Comparison of ENCODE assay signal across 8 cellular contexts in the genomic region with DNA sequence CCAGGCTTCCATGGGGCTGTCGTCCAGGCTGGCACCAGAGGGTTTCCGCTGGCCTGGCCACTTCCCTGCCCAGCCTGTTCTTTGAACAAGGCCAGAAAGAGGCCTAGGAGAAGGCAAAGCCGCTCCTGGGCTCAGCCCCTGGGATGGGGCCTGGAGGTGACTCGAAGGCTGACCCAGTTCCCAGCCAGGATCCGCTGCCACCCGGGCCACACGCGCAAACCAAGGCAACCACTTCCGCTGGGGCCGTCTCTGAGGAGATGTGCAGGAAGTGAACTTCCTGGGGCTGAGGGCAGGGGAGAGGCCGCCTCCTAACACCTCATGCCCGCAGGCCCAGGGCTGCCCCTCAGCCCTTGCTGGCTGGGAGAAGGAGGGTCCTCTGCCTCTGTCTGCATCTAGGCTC. TPM values are rescaled to one million over a fixed set of nuclear protein-coding genes. Genes with fewer than 3 reads are reported as not detected.
DNase-seq lines count a peak whose midpoint lies in the region; ATAC-seq and FAIRE-seq lines count a peak whose summit lies in the region.

No MANE protein-coding gene starts in this region.

- peak; percentile 67 for ATAC-seq in GM18868 (IDR thresholded peaks at IDR 0.05; ENCODE audit: unreplicated experiment)
- peak; percentile 85 for ATAC-seq in HG03432 (IDR thresholded peaks at IDR 0.05; ENCODE audit: unreplicated experiment)
- ATAC-seq in effector memory CD8-positive, alpha-beta T cell (replicated peaks), result peak; percentile 94

- H3K4me1 Mint-ChIP-seq in effector memory CD8-positive, alpha-beta T cell (ENCODE audit: low read depth in 2 of 2), result peaks cover 68% of the 10 kb centered on the region in 2 donors

- no peak for FAIRE-seq in frontal cortex (lab: Jason Lieb, UNC)

- no peaks in the 10 kb centered on the region for H3K9me3 Mint-ChIP-seq in effector memory CD8-positive, alpha-beta T cell

- peak overlapping the region; percentile 92 to 95 for H3K27ac Mint-ChIP-seq in effector memory CD8-positive, alpha-beta T cell

- no peaks in the 10 kb centered on the region for H3K27me3 Mint-ChIP-seq in effector memory CD8-positive, alpha-beta T cell

- H3K4me3 Mint-ChIP-seq in effector memory CD8-positive, alpha-beta T cell, result peak overlapping the region; percentile 81 to 84

- peaks cover 55% of the 10 kb centered on the region for H3K36me3 Mint-ChIP-seq in effector memory CD8-positive, alpha-beta T cell (ENCODE audit: insufficient read depth)

- peak; percentile 89 for DNase-seq in activated CD4-positive, alpha-beta T cell treated with anti-CD3 and anti-CD28 coated beads for 48 hours
- DNase-seq in effector memory CD8-positive, alpha-beta T cell, result peak; percentile 85 to 87 (median 87)
- peak; percentile 74 to 80 for DNase-seq in stimulated activated CD4-positive, alpha-beta T cell treated with anti-CD3 and anti-CD28 coated beads, Interleukin-4, amount 100 ng/mL, for 48 hours (ENCODE audit: low read depth in 2 of 2)
- DNase-seq in inferior parietal cortex (ENCODE audit: extremely low spot score) (no peak), NCI-H1694 treated with DMSO at 0.1 percent for 48 hours (lab: John Stamatoyannopoulos, UW) (no peak), frontal cortex (ENCODE audit: low spot score in 2 of 2) (no peak)

RNA-seq across cellular contexts. Expression of a gene that starts 15.2 kb away (rescaled TPM):
- total RNA-seq in frontal cortex, result 2.0 TPM

RNA-seq across cellular contexts. Expression of a gene that starts 34.6 kb away (rescaled TPM):
- total RNA-seq in frontal cortex, result 41.2 TPM

Comparison
In these comparisons a context has a peak if more than half of its experiments do, and no peak if none do; other contexts are left out.
1. DNase-seq: peak in activated CD4-positive, alpha-beta T cell treated with anti-CD3 and anti-CD28 coated beads for 48 hours (single experiment), effector memory CD8-positive, alpha-beta T cell (3 of 3) and stimulated activated CD4-positive, alpha-beta T cell treated with anti-CD3 and anti-CD28 coated beads, Interleukin-4, amount 100 ng/mL, for 48 hours (2 of 2); none in inferior parietal cortex (single experiment), NCI-H1694 treated with DMSO at 0.1 percent for 48 hours (single experiment) and frontal cortex (0 of 2).
2. Peak in every context shown above with its lines, with median percentiles within 50 percentile points of each other: ATAC-seq.